ENCODE assay signal across 8 cellular contexts in the genomic region with DNA sequence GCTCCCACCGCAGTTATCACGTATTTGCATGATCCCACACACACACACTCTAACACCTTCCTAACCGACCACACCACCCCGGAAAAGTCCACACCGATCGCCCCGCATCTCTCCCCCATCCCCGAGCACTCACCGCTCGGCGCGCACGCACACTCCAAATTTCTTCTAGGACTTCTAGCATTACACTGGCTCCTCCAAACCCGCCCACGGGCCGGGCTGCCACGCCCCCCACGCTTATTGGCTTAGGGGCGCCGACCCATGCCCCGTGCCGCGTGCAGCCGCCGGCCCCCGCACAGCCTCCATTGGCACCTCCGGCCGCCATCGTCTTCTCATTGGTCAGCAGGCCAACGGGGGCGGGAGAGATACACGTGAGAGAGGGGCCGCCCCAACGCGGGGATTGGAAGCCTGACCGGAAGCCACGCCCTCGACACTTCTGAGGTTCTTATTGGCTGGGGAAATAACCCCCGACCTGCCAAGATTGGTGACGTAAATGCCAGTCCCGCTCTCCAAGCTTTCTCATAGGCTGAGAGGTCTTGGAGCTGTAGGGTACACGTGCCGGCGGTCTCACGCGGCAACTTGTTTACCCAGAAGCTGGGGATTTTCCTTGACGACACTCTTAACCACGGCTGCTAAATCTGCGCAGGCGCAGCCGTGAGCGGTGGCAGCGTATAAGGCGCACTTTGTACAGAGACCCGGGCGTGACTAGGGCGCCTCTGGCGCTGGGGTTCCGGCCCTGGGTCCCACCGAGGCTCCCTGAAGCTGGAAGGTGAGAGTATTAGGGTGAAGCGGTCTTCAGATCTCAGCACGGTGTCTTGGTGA.
DNase-seq lines count a peak whose midpoint lies in the region; ATAC-seq lines count a peak whose summit lies in the region.

No MANE protein-coding gene starts in this region.

- peak overlapping the region; percentile 85 for H3K9ac ChIP-seq in NT2/D1 (ENCODE audit: insufficient read length, low read depth)

- H3K4me3 ChIP-seq in NT2/D1 (ENCODE audit: insufficient read length, low read depth): peak overlapping the region; percentile 74

- peaks cover 20% of the 10 kb centered on the region for H3K36me3 ChIP-seq in NT2/D1 (ENCODE audit: insufficient read depth, insufficient read length, low read length)

- ATAC-seq in GM21390 (IDR thresholded peaks at IDR 0.05; ENCODE audit: unreplicated experiment): peak; percentile 69

- H3K9me3 ChIP-seq in NT2/D1 (ENCODE audit: insufficient read depth, low read length): no peaks in the 10 kb centered on the region

- peaks cover 14% of the 10 kb centered on the region for H3K4me1 ChIP-seq in NT2/D1 (ENCODE audit: insufficient read depth, insufficient read length)

- peak; percentile 83 for DNase-seq in D341Med (ENCODE audit: low spot score)
- DNase-seq in HUDEP-2 (lab: John Stamatoyannopoulos, UW; ENCODE audit: unreplicated experiment in 76 of 76): peak; percentile 57 to 100 (median 100)
- DNase-seq in NT2/D1 (ENCODE audit: low read depth, low spot score): peak; percentile 99
- DNase-seq in activated CD8-positive, alpha-beta memory T cell treated with anti-CD3 and anti-CD28 coated beads, Interleukin-2, amount 50 U/mL, for 4 hours: peak; percentile 100
- DNase-seq in epidermal melanocyte (ENCODE audit: insufficient read length, low spot score): peak; percentile 99
- peak; percentile 99 for DNase-seq in middle frontal gyrus (ENCODE audit: extremely low spot score, low spot score)
- DNase-seq in stimulated activated CD8-positive, alpha-beta memory T cell treated with anti-CD3 and anti-CD28 coated beads, Interleukin-2, amount 100 ng/mL, for 48 hours (ENCODE audit: low read depth in 2 of 2): peak; percentile 100

- H3K27me3 ChIP-seq in NT2/D1 (ENCODE audit: insufficient read depth, insufficient read length): no peaks in the 10 kb centered on the region

Comparison
In these comparisons a context has a peak if more than half of its experiments do, and no peak if none do; other contexts are left out.
1. Peak in every context shown above with its lines: DNase-seq, ATAC-seq and H3K4me3 ChIP-seq.